Comparison of ENCODE assay signal across 9 cellular contexts in genomic region chr19:22882797-22883196, GRCh38. TPM values are rescaled to one million over a fixed set of nuclear protein-coding genes. Genes with fewer than 3 reads are reported as not detected.
DNase-seq lines count a peak whose midpoint lies in the region; ATAC-seq and TF ChIP-seq lines count a peak whose summit lies in the region.
"Had no signal": no experiment of that assay in that cellular context is flagged by ENCODE, and none has a peak within 500 bp of the region (broad histone marks: within the 10 kb centered on the region; RNA-seq: fewer than 3 reads in every experiment).

No MANE protein-coding gene starts in this region.

- DNase-seq in GM04503 (ENCODE audit: low read depth), result peak; percentile 6
- DNase-seq in NCI-H1048 (lab: John Stamatoyannopoulos, UW), result peak; percentile 14
- peak; percentile 8 for DNase-seq in cerebellum (ENCODE audit: low spot score)
- DNase-seq in neural progenitor cell (ENCODE audit: low spot score), result peak; percentile 2
- no peak for DNase-seq in retina
- DNase-seq in NCI-H510A treated with DMSO at 0.1 percent for 48 hours (lab: John Stamatoyannopoulos, UW), result no peak

- H3K79me2 ChIP-seq in neural progenitor cell (ENCODE audit: low read depth), result no peaks in the 10 kb centered on the region

- no peak overlapping the region for H3K27ac Mint-ChIP-seq in neural progenitor cell

- no peak overlapping the region for H3K27ac ChIP-seq in neural progenitor cell

- peaks cover 35% of the 10 kb centered on the region for H3K9me3 ChIP-seq in neural progenitor cell (ENCODE audit: low read depth)

- no peak overlapping the region for H3K4me3 ChIP-seq in neural progenitor cell

- ATAC-seq in HG03442 (IDR thresholded peaks at IDR 0.05; ENCODE audit: unreplicated experiment), result no peak
- ATAC-seq in activated CD4-positive, CD25-positive, alpha-beta regulatory T cell treated with anti-CD3 and anti-CD28 coated beads, Interleukin-2, amount 50 U/mL, for 24 hours, result no peak

- no peak overlapping the region for H2AFZ ChIP-seq in neural progenitor cell (replicated peaks)

- H3F3A ChIP-seq in neural progenitor cell (ENCODE audit: low read depth), result no peaks in the 10 kb centered on the region

- H3K9me3 Mint-ChIP-seq in neural progenitor cell, result peaks cover 69% of the 10 kb centered on the region

- H3K27me3 Mint-ChIP-seq in neural progenitor cell (ENCODE audit: insufficient read depth, low read depth), result no peaks in the 10 kb centered on the region
- H3K27me3 Mint-ChIP-seq: central memory CD8-positive, alpha-beta T cell had no signal

- peaks cover 1% of the 10 kb centered on the region for H3K36me3 Mint-ChIP-seq in neural progenitor cell

- no peaks in the 10 kb centered on the region for H3K27me3 ChIP-seq in neural progenitor cell

- no peaks in the 10 kb centered on the region for H3K4me1 ChIP-seq in neural progenitor cell

- no peak overlapping the region for H3K9ac ChIP-seq in neural progenitor cell

- no peaks in the 10 kb centered on the region for H3K36me3 ChIP-seq in neural progenitor cell

- TF ChIP-seq CTCF in neural progenitor cell (IDR thresholded peaks at IDR 0.05), result peak; percentile 46

- H3K4me2 ChIP-seq in neural progenitor cell, result no peak overlapping the region

- no peak overlapping the region for H3K4me3 Mint-ChIP-seq in neural progenitor cell
- H3K4me3 Mint-ChIP-seq: central memory CD8-positive, alpha-beta T cell had no signal

- H3K4me1 Mint-ChIP-seq in neural progenitor cell, result no peaks in the 10 kb centered on the region
- H3K4me1 Mint-ChIP-seq: central memory CD8-positive, alpha-beta T cell had no signal

- H4K20me1 ChIP-seq in neural progenitor cell (ENCODE audit: low read depth), result no peaks in the 10 kb centered on the region

RNA-seq across cellular contexts. Expression of gene ZNF723, which starts 50.7 kb away (rescaled TPM):
- total RNA-seq in cerebellum, result not detected
- total RNA-seq in neural progenitor cell (ENCODE audit: low replicate concordance), result not detected in 2 replicates

Comparison
In these comparisons a context has a peak if more than half of its experiments do, and no peak if none do; other contexts are left out.
1. DNase-seq: peak in GM04503 (single experiment), NCI-H1048 (single experiment), cerebellum (single experiment) and neural progenitor cell (single experiment); none in retina (single experiment) and NCI-H510A treated with DMSO at 0.1 percent for 48 hours (single experiment).